Comparison of ENCODE assay signal across 9 cellular contexts in genomic region chr12:1993871-1994371, GRCh38. TPM values are rescaled to one million over a fixed set of nuclear protein-coding genes. Genes with fewer than 3 reads are reported as not detected.
DNase-seq lines count a peak whose midpoint lies in the region; ATAC-seq and TF ChIP-seq lines count a peak whose summit lies in the region.
"Had no signal": no experiment of that assay in that cellular context is flagged by ENCODE, and none has a peak within 500 bp of the region (broad histone marks: within the 10 kb centered on the region; RNA-seq: fewer than 3 reads in every experiment).

No MANE protein-coding gene starts in this region.

- WGBS in smooth muscle cell (ENCODE audit: low lambda C conversion rate) = 42% methylated on average over 2 of the region's 2 CpGs

- no peak for TF ChIP-seq POLR2A in HCT116 (IDR thresholded peaks at IDR 0.05; ENCODE audit: borderline replicate concordance, extremely low read depth, insufficient read depth, insufficient read length)

- RAD21 ChIA-PET in HCT116 (lab: Charles Lee; ENCODE audit: low non-redundant PET in 1 of 2, low total read pairs in 2 of 2, uncharacterized antibody in 2 of 2, unreplicated experiment in 2 of 2) = no interaction called here

- TF ChIP-seq RAD21 in HCT116 (IDR thresholded peaks at IDR 0.05; ENCODE audit: low read depth) = no peak

- DNase-seq in HCT116 (ENCODE audit: low read depth, low spot score) (no peak), RWPE2 (ENCODE audit: low spot score) (no peak), fibroblast of peridontal ligament (ENCODE audit: extremely low read depth) (peak; percentile 93), smooth muscle cell (lab: John Stamatoyannopoulos, UW; ENCODE audit: unreplicated experiment) (no peak), NCI-H2171 treated with DMSO at 0.1 percent for 48 hours (lab: John Stamatoyannopoulos, UW) (no peak)
- DNase-seq: amygdala, NCI-H345 had no signal

- H4K20me1 ChIP-seq in HCT116 (ENCODE audit: insufficient read depth) (no peaks in the 10 kb centered on the region), smooth muscle cell (ENCODE audit: low read depth) (peaks cover 4% of the 10 kb centered on the region)

- peaks cover 0 to 12% of the 10 kb centered on the region in 2 experiments; a peak in 2 of 4 replicates for H3K4me1 ChIP-seq in HCT116 (ENCODE audit: control insufficient read depth in 1 of 2, insufficient read depth in 2 of 2, low read length in 2 of 2)
- peaks cover 18% of the 10 kb centered on the region for H3K4me1 ChIP-seq in RWPE2 (ENCODE audit: insufficient read depth, poor library complexity, severe bottlenecking)
- peaks cover 14% of the 10 kb centered on the region for H3K4me1 ChIP-seq in smooth muscle cell (ENCODE audit: low read depth)

- H3K9ac ChIP-seq in HCT116 (ENCODE audit: low read length) (no peak overlapping the region), smooth muscle cell (ENCODE audit: low read depth) (peak overlapping the region; percentile 66)

- no peaks in the 10 kb centered on the region for H3K9me3 ChIP-seq in HCT116 (ENCODE audit: control insufficient read depth in 1 of 2, insufficient read depth in 1 of 2, low read depth in 1 of 2, low read length in 2 of 2)
- H3K9me3 ChIP-seq in RWPE2 (ENCODE audit: severe bottlenecking) = no peaks in the 10 kb centered on the region
- H3K9me3 ChIP-seq in smooth muscle cell (replicated peaks; ENCODE audit: low read depth) = no peaks in the 10 kb centered on the region

- H3K4me2 ChIP-seq in HCT116 (ENCODE audit: low read length) = no peak overlapping the region
- peak overlapping the region; percentile 68 for H3K4me2 ChIP-seq in smooth muscle cell

- H3K36me3 ChIP-seq in HCT116 (ENCODE audit: control insufficient read depth in 1 of 2, insufficient read depth in 2 of 2, low read length in 2 of 2) = peaks cover 0 to 14% of the 10 kb centered on the region in 2 experiments; a peak in 2 of 4 replicates
- peaks cover 50% of the 10 kb centered on the region for H3K36me3 ChIP-seq in RWPE2 (ENCODE audit: low read depth)
- H3K36me3 ChIP-seq in smooth muscle cell (ENCODE audit: low read depth) = peaks cover under 1% of the 10 kb centered on the region

- no peak for TF ChIP-seq CTCF in HCT116 (IDR thresholded peaks at IDR 0.05 in 2 of 3, conservative IDR thresholded peaks at IDR 0.05 in 1 of 3; ENCODE audit: borderline replicate concordance in 1 of 3, insufficient read depth in 1 of 3, low read depth in 2 of 3, low read length in 2 of 3)
- no peak for TF ChIP-seq CTCF in RWPE2 (IDR thresholded peaks at IDR 0.05; ENCODE audit: poor library complexity, severe bottlenecking)
- no peak for TF ChIP-seq CTCF in smooth muscle cell (IDR thresholded peaks at IDR 0.05; ENCODE audit: borderline replicate concordance, insufficient read depth, poor library complexity, severe bottlenecking)

- POLR2A ChIA-PET in HCT116 (lab: Charles Lee) = no interaction called here

- H3K4me3 ChIP-seq in HCT116 (replicated peaks in 1 of 2; ENCODE audit: low read depth in 1 of 2, low read length in 2 of 2) (no peak overlapping the region), RWPE2 (ENCODE audit: severe bottlenecking) (no peak overlapping the region), smooth muscle cell (no peak overlapping the region)

- CTCF ChIA-PET in HCT116 (lab: Charles Lee) = interaction anchor here (0.6 kb wide), 1 partner anchor 578 kb away, joined by 3 read pairs; no protein-coding TSS in a partner anchor

- H2AFZ ChIP-seq in HCT116 (ENCODE audit: low read depth, low read length, poor library complexity, severe bottlenecking) (no peak overlapping the region), smooth muscle cell (ENCODE audit: low read depth) (no peak overlapping the region)

- no peaks in the 10 kb centered on the region for H3K9me2 ChIP-seq in HCT116 (ENCODE audit: insufficient read depth)

- BruUV-seq in HCT116 (replicated peaks; lab: Mats Ljungman, UMichigan) = no TSS peak

- H3K27me3 ChIP-seq in HCT116 (ENCODE audit: insufficient read depth, low read length) = no peaks in the 10 kb centered on the region
- no peaks in the 10 kb centered on the region for H3K27me3 ChIP-seq in RWPE2 (ENCODE audit: insufficient read depth, poor library complexity, severe bottlenecking)
- no peaks in the 10 kb centered on the region for H3K27me3 ChIP-seq in smooth muscle cell (ENCODE audit: low read depth)

- peaks cover 27% of the 10 kb centered on the region for H3F3A ChIP-seq in smooth muscle cell (ENCODE audit: low read depth)

- no peak for ATAC-seq in HCT116
- ATAC-seq in RWPE2 (ENCODE audit: low read depth) = peak; percentile 91
- no peak for ATAC-seq in HG03432 (IDR thresholded peaks at IDR 0.05; ENCODE audit: unreplicated experiment)
- ATAC-seq in GM21528 (IDR thresholded peaks at IDR 0.05; ENCODE audit: low FRiP score, unreplicated experiment) = no peak

- H3K27ac ChIP-seq in HCT116 (ENCODE audit: low read depth, low read length) (no peak overlapping the region), RWPE2 (ENCODE audit: poor library complexity, severe bottlenecking) (peak overlapping the region; percentile 49), smooth muscle cell (ENCODE audit: low read depth) (peak overlapping the region; percentile 95)

- no peaks in the 10 kb centered on the region for H3K79me2 ChIP-seq in HCT116 (ENCODE audit: insufficient read depth, low read length)
- peaks cover 38% of the 10 kb centered on the region for H3K79me2 ChIP-seq in smooth muscle cell (ENCODE audit: low read depth)

- intact Hi-C loops in HCT116 (cut with micrococcal nuclease) = no loop called here

TF ChIP-seq in HCT116, 20 proteins besides CTCF, POLR2A, EP300 and RAD21:
- TF ChIP-seq JUND (IDR thresholded peaks at IDR 0.05) (no peak), SIN3A (IDR thresholded peaks at IDR 0.05; ENCODE audit: low read depth) (0 out of 2 replicates have a peak, but pooled peaks have one; percentile 1), TCF7L2 (IDR thresholded peaks at IDR 0.05; ENCODE audit: borderline replicate concordance, extremely low read depth, insufficient read depth, insufficient read length) (no peak), ZNF274 (IDR thresholded peaks at IDR 0.05; ENCODE audit: low read depth, low read length) (no peak)

RNA-seq across cellular contexts. Expression of gene DCP1B, which starts 10.3 kb away (rescaled TPM):
- total RNA-seq in HCT116 (2021; ENCODE audit: unreplicated experiment) = 13.8 TPM
- polyA plus RNA-seq in HCT116 (2012) = 9.1 and 13.1 TPM in 2 replicates
- 25.3 and 34.9 TPM in 2 replicates for total RNA-seq in smooth muscle cell
- polyA plus RNA-seq in smooth muscle cell = 29.9 and 38.1 TPM in 2 replicates

RNA-seq across cellular contexts. Expression of gene CACNA1C, which starts 58.9 kb away (rescaled TPM):
- total RNA-seq in HCT116 (2021; ENCODE audit: unreplicated experiment) = 0.05 TPM
- polyA plus RNA-seq in HCT116 (2012) = 0.03 and 0.22 TPM in 2 replicates
- total RNA-seq in smooth muscle cell = 3.8 and 4.5 TPM in 2 replicates
- polyA plus RNA-seq in smooth muscle cell = 1.6 and 2.2 TPM in 2 replicates
